Comparison of ENCODE assay signal across 28 cellular contexts in the genomic region with DNA sequence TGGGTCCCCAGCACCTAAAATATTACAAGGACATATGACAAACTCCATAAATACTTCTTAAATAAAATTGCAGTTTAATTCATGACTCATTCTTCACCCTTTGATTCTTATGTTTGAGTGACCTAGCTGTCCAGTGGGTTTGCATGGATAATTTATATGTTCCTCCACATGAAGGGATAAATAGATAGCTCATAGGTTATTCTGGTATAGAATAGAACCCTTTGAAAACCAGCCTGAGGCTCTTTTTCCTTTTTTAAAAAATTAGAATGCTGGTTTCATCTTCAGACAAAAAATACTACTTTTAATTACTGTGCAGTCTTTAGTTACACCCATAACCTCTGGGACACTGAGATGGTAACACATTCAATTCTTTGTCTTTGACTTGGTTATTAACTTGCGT.
"Had no signal": no experiment of that assay in that cellular context is flagged by ENCODE, and none has a peak within 500 bp of the region (broad histone marks: within the 10 kb centered on the region; RNA-seq: fewer than 3 reads in every experiment).

No MANE protein-coding gene starts in this region.

- H3K27me3 Mint-ChIP-seq: natural killer cell treated with Interleukin-12 subunit alpha and Interleukin-12 subunit beta and Interleukin-15 and Interleukin-18, amount 100 ng/mL, for 72 hours; progenitor cell of endocrine pancreas had no signal

- H3K4me2 ChIP-seq: neural progenitor cell had no signal

- H3K9me3 Mint-ChIP-seq: natural killer cell treated with Interleukin-12 subunit alpha and Interleukin-12 subunit beta and Interleukin-15 and Interleukin-18, amount 100 ng/mL, for 72 hours; neural progenitor cell; stimulated activated effector memory CD8-positive, alpha-beta T cell treated with anti-CD3 and anti-CD28 coated beads, Interleukin-12 subunit alpha, Interleukin-12 subunit beta, amount 100 ng/mL, for 72 hours; stimulated activated naive B cell treated with anti-CD40 and anti-IgM and Interleukin-4, amounts not matched to agents 10 μg/mL and 1 μg/mL and 100 μg/mL, for 72 hours; stimulated activated naive CD8-positive, alpha-beta T cell treated with anti-CD3 and anti-CD28 coated beads, Interleukin-15, Interleukin-2, amounts not matched to agents 100 ng/mL and 50 ng/mL, for 24 hours had no signal

- H3K4me1 Mint-ChIP-seq: neural progenitor cell; stimulated activated effector memory CD8-positive, alpha-beta T cell treated with anti-CD3 and anti-CD28 coated beads, Interleukin-12 subunit alpha, Interleukin-12 subunit beta, amount 100 ng/mL, for 72 hours; stimulated activated naive B cell treated with anti-CD40 and anti-IgM and Interleukin-4, amounts not matched to agents 10 μg/mL and 1 μg/mL and 100 μg/mL, for 72 hours had no signal

- H3K36me3 Mint-ChIP-seq: natural killer cell treated with Interleukin-12 subunit alpha and Interleukin-12 subunit beta and Interleukin-15 and Interleukin-18, amount 100 ng/mL, for 72 hours; neural progenitor cell; stimulated activated effector memory CD8-positive, alpha-beta T cell treated with anti-CD3 and anti-CD28 coated beads, Interleukin-12 subunit alpha, Interleukin-12 subunit beta, amount 100 ng/mL, for 72 hours; stimulated activated naive B cell treated with anti-CD40 and anti-IgM and Interleukin-4, amounts not matched to agents 10 μg/mL and 1 μg/mL and 100 μg/mL, for 72 hours had no signal

- H3K27ac Mint-ChIP-seq: natural killer cell treated with Interleukin-12 subunit alpha and Interleukin-12 subunit beta and Interleukin-15 and Interleukin-18, amount 100 ng/mL, for 72 hours; neural progenitor cell; progenitor cell of endocrine pancreas; stimulated activated effector memory CD8-positive, alpha-beta T cell treated with anti-CD3 and anti-CD28 coated beads, Interleukin-12 subunit alpha, Interleukin-12 subunit beta, amount 100 ng/mL, for 72 hours; stimulated activated naive B cell treated with anti-CD40 and anti-IgM and Interleukin-4, amounts not matched to agents 10 μg/mL and 1 μg/mL and 100 μg/mL, for 72 hours; stimulated activated naive CD8-positive, alpha-beta T cell treated with anti-CD3 and anti-CD28 coated beads, Interleukin-15, Interleukin-2, amounts not matched to agents 100 ng/mL and 50 ng/mL, for 24 hours had no signal

- H3K27ac ChIP-seq: neural progenitor cell, ovary, parathyroid adenoma, psoas muscle, right lobe of liver, sigmoid colon, stomach, thoracic aorta, thyroid gland, tibial nerve, upper lobe of left lung, vagina had no signal

- H3K9me3 ChIP-seq: ovary, psoas muscle, right lobe of liver, sigmoid colon, stomach, thoracic aorta, thyroid gland, tibial nerve, upper lobe of left lung, vagina had no signal

- FAIRE-seq: urothelium cell line had no signal

- DNase-seq: occipital lobe; ovary; posterior cingulate gyrus; right cardiac atrium; right lobe of liver; sigmoid colon; small intestine; stimulated activated CD4-positive, alpha-beta T cell treated with anti-CD3 and anti-CD28 coated beads, Interleukin-15, amount 100 ng/mL, for 24 hours; stimulated activated CD4-positive, alpha-beta T cell treated with anti-CD3 and anti-CD28 coated beads, Interleukin-2, amount 100 ng/mL, for 24 hours; stimulated activated CD4-positive, alpha-beta T cell treated with anti-CD3 and anti-CD28 coated beads, Interleukin-2, amount 100 ng/mL, for 48 hours; stimulated activated CD4-positive, alpha-beta T cell treated with anti-CD3 and anti-CD28 coated beads, Interleukin-4, amount 100 ng/mL, for 24 hours; stimulated activated naive B cell treated with anti-CD40 and anti-IgM and Interleukin-4, amounts not matched to agents 10 μg/mL and 1 μg/mL and 100 μg/mL, for 72 hours; stimulated activated naive CD4-positive, alpha-beta T cell treated with Interleukin-2 at 50 U/mL for 16 hours; stomach; trophoblast cell; upper lobe of left lung had no signal

- H3K4me3 ChIP-seq: neural progenitor cell, ovary, psoas muscle, right lobe of liver, sigmoid colon, stomach, thoracic aorta, thyroid gland, tibial nerve, upper lobe of left lung, vagina had no signal

- ATAC-seq: natural killer cell treated with Interleukin-12 subunit alpha and Interleukin-12 subunit beta and Interleukin-15 and Interleukin-18, amount 100 ng/mL, for 72 hours; right lobe of liver; stimulated activated effector memory CD8-positive, alpha-beta T cell treated with anti-CD3 and anti-CD28 coated beads, Interleukin-12 subunit alpha, Interleukin-12 subunit beta, amount 100 ng/mL, for 72 hours; stimulated activated naive B cell treated with anti-CD40 and anti-IgM and Interleukin-4, amounts not matched to agents 10 μg/mL and 1 μg/mL and 100 μg/mL, for 72 hours had no signal

- H3K4me3 Mint-ChIP-seq: natural killer cell treated with Interleukin-12 subunit alpha and Interleukin-12 subunit beta and Interleukin-15 and Interleukin-18, amount 100 ng/mL, for 72 hours; neural progenitor cell; stimulated activated effector memory CD8-positive, alpha-beta T cell treated with anti-CD3 and anti-CD28 coated beads, Interleukin-12 subunit alpha, Interleukin-12 subunit beta, amount 100 ng/mL, for 72 hours; stimulated activated naive B cell treated with anti-CD40 and anti-IgM and Interleukin-4, amounts not matched to agents 10 μg/mL and 1 μg/mL and 100 μg/mL, for 72 hours; stimulated activated naive CD8-positive, alpha-beta T cell treated with anti-CD3 and anti-CD28 coated beads, Interleukin-15, Interleukin-2, amounts not matched to agents 100 ng/mL and 50 ng/mL, for 24 hours had no signal

- H3K4me1 ChIP-seq: parathyroid adenoma, right lobe of liver, upper lobe of left lung, vagina had no signal
